In the genomic region with DNA sequence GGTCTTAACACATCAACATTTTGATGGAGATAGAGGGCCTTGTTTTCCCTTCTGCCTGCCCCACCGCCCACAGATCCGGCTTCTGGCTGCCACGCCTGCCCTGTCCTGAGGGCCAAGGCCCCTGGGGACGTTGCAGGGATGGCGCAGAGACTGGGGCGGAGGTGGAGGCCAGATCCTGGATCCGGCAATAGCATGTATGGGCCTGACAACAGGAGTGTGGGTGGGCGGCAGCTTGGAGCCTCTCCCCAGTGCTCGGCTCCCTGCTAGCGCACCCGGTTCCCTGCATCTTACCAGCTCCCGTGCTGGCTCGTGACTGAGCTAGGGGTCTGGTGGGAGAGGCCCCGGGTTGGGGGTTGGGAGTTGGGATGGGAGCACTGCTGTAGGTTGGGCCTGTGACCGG, we compare ENCODE assay signal across 16 cellular contexts.
DNase-seq lines count a peak whose midpoint lies in the region; ATAC-seq and TF ChIP-seq lines count a peak whose summit lies in the region.
"Had no signal": no experiment of that assay in that cellular context is flagged by ENCODE, and none has a peak within 500 bp of the region (broad histone marks: within the 10 kb centered on the region; RNA-seq: fewer than 3 reads in every experiment).

No MANE protein-coding gene starts in this region.

- TF ChIP-seq CTCF in sigmoid colon (IDR thresholded peaks at IDR 0.05) (no peak), foreskin keratinocyte (conservative IDR thresholded peaks at IDR 0.05) (no peak)

- 77% methylated on average over 15 of the region's 15 CpGs for WGBS in right cardiac atrium
- 95 to 96% methylated on average over 15 of the region's 15 CpGs for WGBS in sigmoid colon, 2 donors
- 81% methylated on average over 15 of the region's 15 CpGs for WGBS in urinary bladder

- intact Hi-C loops in right cardiac atrium (cut with DNase I) = no loop called here
- intact Hi-C loops in sigmoid colon (cut with DNase I) = no loop called here

- H3K36me3 ChIP-seq in sigmoid colon (peaks cover 15 to 40% (median 22%) of the 10 kb centered on the region in 4 donors), urinary bladder (ENCODE audit: insufficient read depth) (no peaks in the 10 kb centered on the region)

- TF ChIP-seq EP300 in sigmoid colon (IDR thresholded peaks at IDR 0.05) = no peak

- DNase-seq in right cardiac atrium = peak; percentile 59 to 82 (median 64)
- DNase-seq in sigmoid colon = peak; percentile 70
- no peak for DNase-seq in NCI-H1436 (lab: John Stamatoyannopoulos, UW)
- DNase-seq in foreskin keratinocyte = no peak
- DNase-seq: activated CD4-positive, alpha-beta memory T cell treated with anti-CD3 and anti-CD28 coated beads, Interleukin-2, amount 10 ng/mL, durations not matched to agents 7 days and 5 days; C1 segment of cervical spinal cord; effector memory CD8-positive, alpha-beta T cell; HFFc6; islet precursor cell; naive thymus-derived CD4-positive, alpha-beta T cell; NCI-H2081; SHP77; T-helper 9 cell had no signal

- no peaks in the 10 kb centered on the region for H3K27me3 ChIP-seq in right cardiac atrium (ENCODE audit: control insufficient read depth, insufficient read depth)
- no peaks in the 10 kb centered on the region for H3K27me3 ChIP-seq in sigmoid colon
- peaks cover 32% of the 10 kb centered on the region for H3K27me3 ChIP-seq in foreskin keratinocyte

- H3K4me1 ChIP-seq in right cardiac atrium (ENCODE audit: control insufficient read depth, insufficient read depth, low read length) (peaks cover 76% of the 10 kb centered on the region), sigmoid colon (peaks cover 0 to 96% (median 92%) of the 10 kb centered on the region in 4 donors), urinary bladder (ENCODE audit: insufficient read depth) (peaks cover 9% of the 10 kb centered on the region), foreskin keratinocyte (peaks cover 5% of the 10 kb centered on the region)

- TF ChIP-seq POLR2A in sigmoid colon (IDR thresholded peaks at IDR 0.05) = no peak

- ATAC-seq in right cardiac atrium = peak; percentile 10 to 12
- no peak for ATAC-seq in HG02840 (IDR thresholded peaks at IDR 0.05; ENCODE audit: low FRiP score, unreplicated experiment)
- ATAC-seq in foreskin keratinocyte = no peak
- ATAC-seq: effector memory CD8-positive, alpha-beta T cell had no signal

- H3K9me3 ChIP-seq in right cardiac atrium (ENCODE audit: control insufficient read depth, low read length) = no peaks in the 10 kb centered on the region
- H3K9me3 ChIP-seq in sigmoid colon = no peaks in the 10 kb centered on the region

- H3K27ac ChIP-seq in angular gyrus (ENCODE audit: low read depth, low read length) = peak overlapping the region; percentile 81
- peak overlapping the region; percentile 71 for H3K27ac ChIP-seq in right cardiac atrium (ENCODE audit: low read length)
- H3K27ac ChIP-seq in sigmoid colon = peak overlapping the region; percentile 94 to 99 (median 97)
- H3K27ac ChIP-seq in urinary bladder (ENCODE audit: low read depth) = peak overlapping the region; percentile 93
- no peak overlapping the region for H3K27ac ChIP-seq in foreskin keratinocyte

- H3K4me3 ChIP-seq in right cardiac atrium (ENCODE audit: low read length) = no peak overlapping the region
- H3K4me3 ChIP-seq in sigmoid colon = no peak overlapping the region
- H3K4me3 ChIP-seq in urinary bladder (ENCODE audit: low read depth, low read length) = no peak overlapping the region

Comparison
In these comparisons a context has a peak if more than half of its experiments do, and no peak if none do; other contexts are left out.
1. ATAC-seq: peak in right cardiac atrium (2 of 2); none in HG02840 (single experiment) and foreskin keratinocyte (single experiment).
2. DNase-seq: peak in right cardiac atrium (3 of 3) and sigmoid colon (single experiment); none in NCI-H1436 (single experiment) and foreskin keratinocyte (0 of 2).